In genomic region chr14:100679170-100679569, GRCh38 we compare ENCODE assay signal across 1 cellular context.
A peak's percentile ranks its signal among the peaks of the same experiment; 100 is the strongest.
TF ChIP-seq lines count a peak whose summit lies in the region.

No MANE protein-coding gene starts in this region.

TF ChIP-seq in HepG2, 621 proteins besides CTCF, POLR2A, EP300 and RAD21 (continued from another document):
- no peak for TF ChIP-seq ZNF18 (CRISPR knock-in tag; IDR thresholded peaks at IDR 0.05; ENCODE audit: insufficient replicate concordance)
- no peak for TF ChIP-seq STAT5B (CRISPR knock-in tag; IDR thresholded peaks at IDR 0.05)
- no peak for TF ChIP-seq GTF2F1 (IDR thresholded peaks at IDR 0.05; ENCODE audit: low read length)
- TF ChIP-seq TERF1 (CRISPR knock-in tag; IDR thresholded peaks at IDR 0.05), result 0 out of 2 replicates have a peak, but pooled peaks have one; percentile 14
- TF ChIP-seq ZNF224 (CRISPR knock-in tag; IDR thresholded peaks at IDR 0.05), result 0 out of 2 replicates have a peak, but pooled peaks have one; percentile 8
- 0 out of 2 replicates have a peak, but pooled peaks have one; percentile 13 for TF ChIP-seq ZNF329 (CRISPR knock-in tag; IDR thresholded peaks at IDR 0.05; ENCODE audit: low read depth)
- TF ChIP-seq ZNF75D (CRISPR knock-in tag; IDR thresholded peaks at IDR 0.05; ENCODE audit: borderline replicate concordance), result no peak
- TF ChIP-seq KDM1A (CRISPR knock-in tag; IDR thresholded peaks at IDR 0.05), result 0 out of 2 replicates have a peak, but pooled peaks have one; percentile 11
- TF ChIP-seq HNF1A (IDR thresholded peaks at IDR 0.05; ENCODE audit: low read depth), result no peak
- no peak for TF ChIP-seq HNF1A (CRISPR knock-in tag; IDR thresholded peaks at IDR 0.05; ENCODE audit: borderline replicate concordance)
- TF ChIP-seq CHD4 (IDR thresholded peaks at IDR 0.05; ENCODE audit: borderline replicate concordance, low read length), result 0 out of 2 replicates have a peak, but pooled peaks have one; percentile 61
- no peak for TF ChIP-seq ZMYM4 (CRISPR knock-in tag; IDR thresholded peaks at IDR 0.05)
- no peak for TF ChIP-seq MTERF4 (CRISPR knock-in tag; IDR thresholded peaks at IDR 0.05)
